In genomic region chr2:45040786-45041185, GRCh38 we compare ENCODE assay signal across 17 cellular contexts. TPM values are rescaled to one million over a fixed set of nuclear protein-coding genes. Genes with fewer than 3 reads are reported as not detected.
"Had no signal": no experiment of that assay in that cellular context is flagged by ENCODE, and none has a peak within 500 bp of the region (broad histone marks: within the 10 kb centered on the region; RNA-seq: fewer than 3 reads in every experiment).

No MANE protein-coding gene starts in this region.

- ATAC-seq: activated naive CD8-positive, alpha-beta T cell treated with anti-CD3 and anti-CD28 coated beads, Interleukin-2, amount 50 U/mL, for 24 hours; heart left ventricle; left cardiac atrium; right lobe of liver had no signal

- H3K4me3 Mint-ChIP-seq: activated CD4-positive, alpha-beta memory T cell treated with anti-CD3 and anti-CD28 coated beads, Interleukin-2, amount 10 ng/mL, durations not matched to agents 7 days and 5 days; activated naive CD8-positive, alpha-beta T cell treated with anti-CD3 and anti-CD28 coated beads, Interleukin-2, amount 50 U/mL, for 24 hours; activated T-helper 1 cell treated with anti-CD3 and anti-CD28 coated beads, Interleukin-12 subunit alpha, Interleukin-12 subunit beta, Interleukin-2, Interleukin-4 antibody, amounts not matched to agents 30 ng/mL and 10 ng/mL and 1 ng/mL, durations not matched to agents 14 hours and 24 hours and 36 hours; memory B cell; stimulated activated memory B cell treated with anti-CD40 and anti-IgM and Interleukin-4, amounts not matched to agents 10 μg/mL and 1 μg/mL and 100 μg/mL, for 72 hours had no signal

- H3K27ac Mint-ChIP-seq: activated CD4-positive, alpha-beta memory T cell treated with anti-CD3 and anti-CD28 coated beads, Interleukin-2, amount 10 ng/mL, durations not matched to agents 7 days and 5 days; activated naive CD8-positive, alpha-beta T cell treated with anti-CD3 and anti-CD28 coated beads, Interleukin-2, amount 50 U/mL, for 24 hours; activated T-helper 1 cell treated with anti-CD3 and anti-CD28 coated beads, Interleukin-12 subunit alpha, Interleukin-12 subunit beta, Interleukin-2, Interleukin-4 antibody, amounts not matched to agents 30 ng/mL and 10 ng/mL and 1 ng/mL, durations not matched to agents 14 hours and 24 hours and 36 hours; memory B cell; stimulated activated memory B cell treated with anti-CD40 and anti-IgM and Interleukin-4, amounts not matched to agents 10 μg/mL and 1 μg/mL and 100 μg/mL, for 72 hours had no signal

- DNase-seq: activated CD4-positive, alpha-beta memory T cell treated with anti-CD3 and anti-CD28 coated beads, Interleukin-2, amount 10 ng/mL, durations not matched to agents 7 days and 5 days; activated CD4-positive, alpha-beta T cell treated with anti-CD3 and anti-CD28 coated beads for 48 hours; activated gamma-delta T cell; activated naive CD4-positive, alpha-beta T cell treated with anti-CD3 and anti-CD28 coated beads, Interleukin-2, amount 50 U/mL, for 16 hours; activated naive CD8-positive, alpha-beta T cell treated with anti-CD3 and anti-CD28 coated beads, Interleukin-2, amount 50 U/mL, for 24 hours; heart left ventricle; islet precursor cell; left cardiac atrium; posterior cingulate gyrus; right lobe of liver; small intestine; stimulated activated CD4-positive, alpha-beta T cell treated with anti-CD3 and anti-CD28 coated beads, Interleukin-2, amount 100 ng/mL, for 24 hours; stomach had no signal

- H3K36me3 Mint-ChIP-seq: memory B cell; stimulated activated memory B cell treated with anti-CD40 and anti-IgM and Interleukin-4, amounts not matched to agents 10 μg/mL and 1 μg/mL and 100 μg/mL, for 72 hours had no signal

- H3K4me1 Mint-ChIP-seq: activated CD4-positive, alpha-beta memory T cell treated with anti-CD3 and anti-CD28 coated beads, Interleukin-2, amount 10 ng/mL, durations not matched to agents 7 days and 5 days; activated naive CD8-positive, alpha-beta T cell treated with anti-CD3 and anti-CD28 coated beads, Interleukin-2, amount 50 U/mL, for 24 hours; stimulated activated memory B cell treated with anti-CD40 and anti-IgM and Interleukin-4, amounts not matched to agents 10 μg/mL and 1 μg/mL and 100 μg/mL, for 72 hours had no signal

- H3K9me3 Mint-ChIP-seq: activated CD4-positive, alpha-beta memory T cell treated with anti-CD3 and anti-CD28 coated beads, Interleukin-2, amount 10 ng/mL, durations not matched to agents 7 days and 5 days; activated naive CD8-positive, alpha-beta T cell treated with anti-CD3 and anti-CD28 coated beads, Interleukin-2, amount 50 U/mL, for 24 hours; activated T-helper 1 cell treated with anti-CD3 and anti-CD28 coated beads, Interleukin-12 subunit alpha, Interleukin-12 subunit beta, Interleukin-2, Interleukin-4 antibody, amounts not matched to agents 30 ng/mL and 10 ng/mL and 1 ng/mL, durations not matched to agents 14 hours and 24 hours and 36 hours; memory B cell; stimulated activated memory B cell treated with anti-CD40 and anti-IgM and Interleukin-4, amounts not matched to agents 10 μg/mL and 1 μg/mL and 100 μg/mL, for 72 hours had no signal

RNA-seq across cellular contexts. Expression of gene SIX2, which starts 31.5 kb away (rescaled TPM):
- total RNA-seq: activated CD4-positive, alpha-beta memory T cell treated with anti-CD3 and anti-CD28 coated beads, Interleukin-2, amount 10 ng/mL, durations not matched to agents 7 days and 5 days; activated T-helper 1 cell treated with anti-CD3 and anti-CD28 coated beads, Interleukin-12 subunit alpha, Interleukin-12 subunit beta, Interleukin-2, Interleukin-4 antibody, amounts not matched to agents 30 ng/mL and 10 ng/mL and 1 ng/mL, durations not matched to agents 14 hours and 24 hours and 36 hours; liver; right lobe of liver had no signal
